ENCODE assay signal across 21 cellular contexts in the genomic region with DNA sequence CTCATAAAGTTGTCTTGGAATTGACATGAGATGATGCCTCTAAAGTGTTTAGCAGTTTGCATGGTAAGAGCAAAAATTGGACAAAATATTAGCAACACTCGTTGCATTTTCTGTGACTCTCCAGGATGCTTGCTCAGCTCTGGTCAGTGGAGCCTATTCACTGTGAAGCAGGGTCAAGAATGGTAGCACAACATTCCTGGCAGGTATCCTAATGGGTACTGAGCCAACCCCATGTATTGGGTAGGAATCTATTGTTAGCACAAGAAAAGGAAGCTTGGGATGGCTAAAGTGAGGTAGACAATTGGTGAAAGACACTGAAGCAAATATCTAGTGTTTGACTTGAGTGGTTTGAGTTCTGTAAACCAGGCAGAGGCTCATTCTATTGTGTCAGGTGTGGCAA. TPM values are rescaled to one million over a fixed set of nuclear protein-coding genes. Genes with fewer than 3 reads are reported as not detected.
DNase-seq lines count a peak whose midpoint lies in the region; ATAC-seq, FAIRE-seq and TF ChIP-seq lines count a peak whose summit lies in the region.
"Had no signal": no experiment of that assay in that cellular context is flagged by ENCODE, and none has a peak within 500 bp of the region (broad histone marks: within the 10 kb centered on the region; RNA-seq: fewer than 3 reads in every experiment).

No MANE protein-coding gene starts in this region.

- H3K4me3 ChIP-seq in fibroblast of the aortic adventitia (ENCODE audit: low read depth, low read length) (no peak overlapping the region), smooth muscle cell (no peak overlapping the region)

- no peaks in the 10 kb centered on the region for H3K36me3 ChIP-seq in smooth muscle cell (ENCODE audit: low read depth)

- H3K27me3 ChIP-seq in smooth muscle cell (ENCODE audit: low read depth): no peaks in the 10 kb centered on the region

- H3K9ac ChIP-seq in smooth muscle cell (ENCODE audit: low read depth): no peak overlapping the region

- TF ChIP-seq CTCF in fibroblast of the aortic adventitia (IDR thresholded peaks at IDR 0.05; ENCODE audit: insufficient read depth, low read length): no peak
- TF ChIP-seq CTCF in smooth muscle cell (IDR thresholded peaks at IDR 0.05; ENCODE audit: borderline replicate concordance, insufficient read depth, poor library complexity, severe bottlenecking): no peak

- DNase-seq in HT1080 (ENCODE audit: low read depth) (peak; percentile 29), RCC 7860 (ENCODE audit: low spot score) (peak; percentile 3), fibroblast of the aortic adventitia (ENCODE audit: low read depth) (peak; percentile 77), smooth muscle cell (lab: John Stamatoyannopoulos, UW; ENCODE audit: unreplicated experiment) (no peak), SW 1271 (lab: John Stamatoyannopoulos, UW) (no peak)
- DNase-seq: activated CD8-positive, alpha-beta memory T cell treated with anti-CD3 and anti-CD28 coated beads, Interleukin-2, amount 10 ng/mL, durations not matched to agents 7 days and 5 days; activated naive CD8-positive, alpha-beta T cell treated with anti-CD3 and anti-CD28 coated beads, Interleukin-2, amount 10 ng/mL, durations not matched to agents 7 days and 5 days; caudate nucleus; EL; glutamatergic neuron; NCI-H1694 treated with DMSO at 0.1 percent for 48 hours; right cardiac atrium; stimulated activated CD4-positive, alpha-beta T cell treated with anti-CD3 and anti-CD28 coated beads, Interleukin-15, amount 100 ng/mL, for 24 hours had no signal

- no peak overlapping the region for H3K4me2 ChIP-seq in smooth muscle cell

- H3F3A ChIP-seq in smooth muscle cell (ENCODE audit: low read depth): peaks cover 34% of the 10 kb centered on the region

- H2AFZ ChIP-seq in smooth muscle cell (ENCODE audit: low read depth): no peak overlapping the region

- ATAC-seq in HG02938 (IDR thresholded peaks at IDR 0.05; ENCODE audit: unreplicated experiment): no peak
- ATAC-seq in GM21529 (IDR thresholded peaks at IDR 0.05; ENCODE audit: unreplicated experiment): no peak
- ATAC-seq: activated CD8-positive, alpha-beta memory T cell treated with anti-CD3 and anti-CD28 coated beads, Interleukin-2, amount 10 ng/mL, durations not matched to agents 7 days and 5 days; activated T-helper 17 cell treated with anti-CD3 and anti-CD28 coated beads, Interleukin-2, amount 50 U/mL, for 72 hours; left lobe of liver; right cardiac atrium had no signal

- H3K27ac ChIP-seq in smooth muscle cell (ENCODE audit: low read depth): peak overlapping the region; percentile 91
- H3K27ac ChIP-seq: RWPE1 had no signal

- no peaks in the 10 kb centered on the region for H3K9me3 ChIP-seq in smooth muscle cell (replicated peaks; ENCODE audit: low read depth)

- H4K20me1 ChIP-seq in smooth muscle cell (ENCODE audit: low read depth): no peaks in the 10 kb centered on the region

- 89% methylated on average over 1 of the region's 1 CpG for WGBS in smooth muscle cell (ENCODE audit: low lambda C conversion rate)

- peaks cover 16% of the 10 kb centered on the region for H3K4me1 ChIP-seq in smooth muscle cell (ENCODE audit: low read depth)

- H3K79me2 ChIP-seq in smooth muscle cell (ENCODE audit: low read depth): no peaks in the 10 kb centered on the region

- no peak for FAIRE-seq in RCC 7860 (lab: Jason Lieb, UNC)
- FAIRE-seq: HTR-8/SVneo had no signal

RNA-seq across cellular contexts. Expression of gene ACTBL2, which starts 10.4 kb away (rescaled TPM):
- total RNA-seq in HT1080 (2014; rRNA removed; shearing (Covaris generic)): 0.47 and 0.80 TPM in 2 replicates
- polyA plus RNA-seq in HT1080 (2015; cell fraction: cytosol; rRNA removed): 3.8 and 5.5 TPM in 2 replicates
- polyA plus RNA-seq in HT1080 (2015; cell fraction: nucleus; rRNA removed): 7.0 and 7.6 TPM in 2 replicates
- total RNA-seq in fibroblast of the aortic adventitia (ENCODE audit: low replicate concordance) (not detected in 2 replicates), smooth muscle cell (3.6 and 6.9 TPM in 2 replicates)
- 1.3 and 3.2 TPM in 2 replicates for polyA plus RNA-seq in smooth muscle cell
- total RNA-seq: activated CD8-positive, alpha-beta memory T cell treated with anti-CD3 and anti-CD28 coated beads, Interleukin-2, amount 10 ng/mL, durations not matched to agents 7 days and 5 days; activated naive CD8-positive, alpha-beta T cell treated with anti-CD3 and anti-CD28 coated beads, Interleukin-2, amount 10 ng/mL, durations not matched to agents 7 days and 5 days; activated T-helper 17 cell treated with anti-CD3 and anti-CD28 coated beads, Interleukin-2, amount 50 U/mL, for 72 hours; left lobe of liver; right cardiac atrium; temporal lobe had no signal
- polyA plus RNA-seq: esophagus, right cardiac atrium had no signal

Comparison
In these comparisons a context has a peak if more than half of its experiments do, and no peak if none do; other contexts are left out.
1. DNase-seq: peak in HT1080 (single experiment), RCC 7860 (single experiment) and fibroblast of the aortic adventitia (single experiment); none in smooth muscle cell (single experiment) and SW 1271 (0 of 2).